Comparison of ENCODE assay signal across 9 cellular contexts in genomic region chr13:78608254-78608704, GRCh38. TPM values are rescaled to one million over a fixed set of nuclear protein-coding genes. Genes with fewer than 3 reads are reported as not detected.
DNase-seq lines count a peak whose midpoint lies in the region; ATAC-seq and TF ChIP-seq lines count a peak whose summit lies in the region.
"Had no signal": no experiment of that assay in that cellular context is flagged by ENCODE, and none has a peak within 500 bp of the region (broad histone marks: within the 10 kb centered on the region; RNA-seq: fewer than 3 reads in every experiment).

No MANE protein-coding gene starts in this region.

- no peak for DNase-seq in CD4-positive, alpha-beta memory T cell
- no peak for DNase-seq in MG63
- DNase-seq in erythroblast (lab: John Stamatoyannopoulos, UW), result peak; percentile 12 to 28
- DNase-seq in osteocyte (ENCODE audit: extremely low spot score, unreplicated experiment), result no peak
- DNase-seq in foreskin keratinocyte, result no peak
- no peak for DNase-seq in stimulated activated CD4-positive, alpha-beta T cell treated with anti-CD3 and anti-CD28 coated beads, Interleukin-1b, Interleukin-23, amount 100 ng/mL, for 48 hours
- DNase-seq in HAP-1 (ENCODE audit: low spot score in 2 of 2), result no peak
- no peak for DNase-seq in progenitor cell of endocrine pancreas (ENCODE audit: low spot score, unreplicated experiment)

- no peak for TF ChIP-seq POLR2A in erythroblast (IDR thresholded peaks at IDR 0.05; ENCODE audit: low read length)

- POLR2A ChIA-PET in CD4-positive, alpha-beta memory T cell (lab: Charles Lee; ENCODE audit: partially characterized antibody), result interaction anchor here (1.8 kb wide), 1 partner anchor 9 kb away, joined by 4 read pairs; no protein-coding TSS in a partner anchor

- no peaks in the 10 kb centered on the region for H3K36me3 ChIP-seq in CD4-positive, alpha-beta memory T cell (ENCODE audit: insufficient read depth, low read length)
- no peaks in the 10 kb centered on the region for H3K36me3 ChIP-seq in MG63
- no peaks in the 10 kb centered on the region for H3K36me3 ChIP-seq in HAP-1 (replicated peaks)

- H3K4me1 ChIP-seq in CD4-positive, alpha-beta memory T cell (ENCODE audit: insufficient read depth, low read length), result peaks cover 38% of the 10 kb centered on the region
- H3K4me1 ChIP-seq in foreskin keratinocyte, result no peaks in the 10 kb centered on the region
- peaks cover 2% of the 10 kb centered on the region; the same call in 1 of the 2 replicates for H3K4me1 ChIP-seq in HAP-1

- H3K27ac ChIP-seq in CD4-positive, alpha-beta memory T cell (ENCODE audit: low read depth, low read length), result no peak overlapping the region
- no peak overlapping the region for H3K27ac ChIP-seq in foreskin keratinocyte

- peaks cover 22 to 60% (median 37%) of the 10 kb centered on the region in 4 donors for H3K4me1 Mint-ChIP-seq in CD4-positive, alpha-beta memory T cell
- H3K4me1 Mint-ChIP-seq in osteocyte (ENCODE audit: unreplicated experiment) (peaks cover 28% of the 10 kb centered on the region), progenitor cell of endocrine pancreas (ENCODE audit: low read depth) (peaks cover 7% of the 10 kb centered on the region)

- peaks cover 63% of the 10 kb centered on the region for H3K27me3 ChIP-seq in CD4-positive, alpha-beta memory T cell (ENCODE audit: insufficient read depth, low read length)
- peaks cover 54% of the 10 kb centered on the region for H3K27me3 ChIP-seq in MG63
- peaks cover 88% of the 10 kb centered on the region for H3K27me3 ChIP-seq in foreskin keratinocyte
- peaks cover 19% of the 10 kb centered on the region for H3K27me3 ChIP-seq in HAP-1 (ENCODE audit: low read depth)

- CTCF ChIA-PET in CD4-positive, alpha-beta memory T cell (lab: Charles Lee; ENCODE audit: partially characterized antibody), result no interaction called here

- peaks cover 57 to 65% of the 10 kb centered on the region in 2 donors for H3K27me3 Mint-ChIP-seq in CD4-positive, alpha-beta memory T cell
- H3K27me3 Mint-ChIP-seq in osteocyte (ENCODE audit: unreplicated experiment), result peaks cover 86% of the 10 kb centered on the region
- H3K27me3 Mint-ChIP-seq in progenitor cell of endocrine pancreas, result peaks cover 93% of the 10 kb centered on the region

- no peaks in the 10 kb centered on the region for H3K9me3 ChIP-seq in CD4-positive, alpha-beta memory T cell (ENCODE audit: control insufficient read depth in 1 of 2, low read length in 2 of 2)
- H3K9me3 ChIP-seq in MG63 (no peaks in the 10 kb centered on the region), HAP-1 (no peaks in the 10 kb centered on the region)

- peak overlapping the region; percentile 54 to 87 (median 76) for H3K4me3 Mint-ChIP-seq in CD4-positive, alpha-beta memory T cell
- peak overlapping the region; percentile 76 for H3K4me3 Mint-ChIP-seq in osteocyte (ENCODE audit: unreplicated experiment)
- H3K4me3 Mint-ChIP-seq in progenitor cell of endocrine pancreas (ENCODE audit: low read depth), result no peak overlapping the region

- in situ Hi-C loops in HAP-1 (cut with MboI; ENCODE audit: low sequenced_read_pairs), result no loop called here

- H3K4me3 ChIP-seq in CD4-positive, alpha-beta memory T cell (ENCODE audit: low read length in 2 of 2), result no peak overlapping the region
- peak overlapping the region; percentile 37 for H3K4me3 ChIP-seq in MG63
- H3K4me3 ChIP-seq in HAP-1, result no peak overlapping the region
- H3K4me3 ChIP-seq: lung had no signal

- H3K9me3 Mint-ChIP-seq in CD4-positive, alpha-beta memory T cell, result peaks cover 0 to 22% (median 2%) of the 10 kb centered on the region in 8 donors
- no peaks in the 10 kb centered on the region for H3K9me3 Mint-ChIP-seq in osteocyte (ENCODE audit: unreplicated experiment)
- no peaks in the 10 kb centered on the region for H3K9me3 Mint-ChIP-seq in progenitor cell of endocrine pancreas (ENCODE audit: low read depth)

- no peak for ATAC-seq in foreskin keratinocyte

- H3K36me3 Mint-ChIP-seq in CD4-positive, alpha-beta memory T cell, result peaks cover 0 to 3% of the 10 kb centered on the region in 2 donors
- H3K36me3 Mint-ChIP-seq in osteocyte (ENCODE audit: unreplicated experiment) (no peaks in the 10 kb centered on the region), progenitor cell of endocrine pancreas (ENCODE audit: insufficient read depth) (no peaks in the 10 kb centered on the region)

- peak overlapping the region in 3 of 7 donors; percentile 20 to 70 (median 37) for H3K27ac Mint-ChIP-seq in CD4-positive, alpha-beta memory T cell
- H3K27ac Mint-ChIP-seq in osteocyte (ENCODE audit: unreplicated experiment) (no peak overlapping the region), progenitor cell of endocrine pancreas (no peak overlapping the region)

- no peak for TF ChIP-seq CTCF in osteocyte (IDR thresholded peaks at IDR 0.05)
- TF ChIP-seq CTCF in foreskin keratinocyte (conservative IDR thresholded peaks at IDR 0.05), result no peak
- no peak for TF ChIP-seq CTCF in progenitor cell of endocrine pancreas (IDR thresholded peaks at IDR 0.05; ENCODE audit: unreplicated experiment)

- intact Hi-C loops in CD4-positive, alpha-beta memory T cell (cut with micrococcal nuclease), result loop anchor here (2.0 kb wide), 1 partner anchor 13 kb away; no protein-coding TSS in a partner anchor

RNA-seq across cellular contexts. Expression of gene POU4F1, which starts 4.9 kb away (rescaled TPM):
- total RNA-seq in CD4-positive, alpha-beta memory T cell, result under 1 TPM in 1 of 2 experiments, not detected in 1; 0.06 TPM
- polyA plus RNA-seq in CD4-positive, alpha-beta memory T cell, result not detected
- total RNA-seq in MG63 (2014; rRNA removed; shearing (Covaris generic); ENCODE audit: low replicate concordance), result not detected in 2 replicates
- total RNA-seq in osteocyte (not detected in 2 replicates), foreskin keratinocyte (0.03 TPM in 1 of 2 replicates, not detected in the other), progenitor cell of endocrine pancreas (0.36 and 0.38 TPM in 2 replicates)
- not detected in 2 replicates for polyA plus RNA-seq in foreskin keratinocyte
- total RNA-seq: lung had no signal
- polyA plus RNA-seq: lung had no signal

RNA-seq across cellular contexts. Expression of gene OBI1, which starts 50.7 kb away (rescaled TPM):
- 10 to 100 TPM; 16.3 to 16.7 TPM for total RNA-seq in CD4-positive, alpha-beta memory T cell
- polyA plus RNA-seq in CD4-positive, alpha-beta memory T cell, result 10 to 100 TPM in 1 of 2 donors, 1 to 10 TPM in 1; 7.8 to 12.2 TPM
- total RNA-seq in MG63 (2014; rRNA removed; shearing (Covaris generic); ENCODE audit: low replicate concordance), result 4.8 and 13.0 TPM in 2 replicates
- total RNA-seq in osteocyte, result 9.4 and 10.5 TPM in 2 replicates
- total RNA-seq in foreskin keratinocyte, result 19.8 and 20.1 TPM in 2 replicates
- 5.4 and 6.9 TPM in 2 replicates for polyA plus RNA-seq in foreskin keratinocyte
- 22.3 TPM in 2 replicates for total RNA-seq in progenitor cell of endocrine pancreas

Comparison
In these comparisons a context has a peak if more than half of its experiments do, and no peak if none do; other contexts are left out.
1. DNase-seq: peak in erythroblast (2 of 2); none in CD4-positive, alpha-beta memory T cell (0 of 5), MG63 (single experiment), osteocyte (single experiment), foreskin keratinocyte (0 of 2), stimulated activated CD4-positive, alpha-beta T cell treated with anti-CD3 and anti-CD28 coated beads, Interleukin-1b, Interleukin-23, amount 100 ng/mL, for 48 hours (single experiment), HAP-1 (0 of 2) and progenitor cell of endocrine pancreas (single experiment).